In the genomic region with DNA sequence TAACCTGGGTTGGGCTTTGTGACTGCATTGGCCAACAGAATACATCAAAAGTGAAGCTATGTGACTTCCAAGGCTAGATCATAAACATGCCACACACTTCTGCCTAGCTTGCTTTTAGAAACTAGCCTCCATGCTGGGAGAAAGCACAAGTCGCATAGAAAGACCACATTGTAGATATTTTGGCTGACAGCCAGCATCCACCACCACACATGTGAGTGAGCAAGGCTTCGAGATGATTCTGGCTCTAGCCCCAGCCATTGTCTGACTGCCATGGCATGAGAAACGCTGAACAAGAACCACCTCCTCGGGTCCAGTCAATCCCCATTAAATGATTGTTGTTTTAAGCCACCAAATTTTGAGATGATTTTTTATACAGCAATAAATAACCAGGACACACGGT, we compare ENCODE assay signal across 13 cellular contexts. TPM values are rescaled to one million over a fixed set of nuclear protein-coding genes. Genes with fewer than 3 reads are reported as not detected.
DNase-seq lines count a peak whose midpoint lies in the region; ATAC-seq, FAIRE-seq and TF ChIP-seq lines count a peak whose summit lies in the region.
"Had no signal": no experiment of that assay in that cellular context is flagged by ENCODE, and none has a peak within 500 bp of the region (broad histone marks: within the 10 kb centered on the region; RNA-seq: fewer than 3 reads in every experiment).

No MANE protein-coding gene starts in this region.

- TF ChIP-seq CTCF in H1 (IDR thresholded peaks at IDR 0.05; ENCODE audit: control extremely low read depth in 1 of 3, insufficient read depth in 1 of 3, low read depth in 1 of 3, low read length in 3 of 3), result no peak

- H3K56ac ChIP-seq in H1 (replicated peaks; ENCODE audit: insufficient read length, low read depth, low read length), result no peak overlapping the region

- no peak for ATAC-seq in HG03342 (IDR thresholded peaks at IDR 0.05; ENCODE audit: unreplicated experiment)
- ATAC-seq: activated T-cell treated with anti-CD3 and anti-CD28 coated beads, Interleukin-2, amount 50 U/mL, for 4 hours; stimulated activated effector memory CD8-positive, alpha-beta T cell treated with anti-CD3 and anti-CD28 coated beads, Interleukin-12 subunit alpha, Interleukin-12 subunit beta, amount 100 ng/mL, for 72 hours had no signal

- TF ChIP-seq EP300 in H1 (IDR thresholded peaks at IDR 0.05; ENCODE audit: borderline replicate concordance in 1 of 2, low read depth in 2 of 2, low read length in 2 of 2), result no peak

- TF ChIP-seq POLR2A in H1 (IDR thresholded peaks at IDR 0.05; ENCODE audit: control extremely low read depth in 1 of 2, low read depth in 2 of 2, low read length in 2 of 2), result no peak

- no peak overlapping the region for H3K27ac ChIP-seq in H1 (ENCODE audit: low read depth, low read length)

- peaks cover 0 to 5% (median 3%) of the 10 kb centered on the region in 4 experiments; a peak in 4 of 7 replicates for H3K4me1 ChIP-seq in H1 (replicated peaks in 1 of 4; ENCODE audit: control insufficient read depth in 3 of 4, insufficient read depth in 4 of 4, low read length in 3 of 4)
- H3K4me1 ChIP-seq: HAP-1 had no signal

- no peaks in the 10 kb centered on the region for H3K79me1 ChIP-seq in H1 (ENCODE audit: low read depth, low read length)

- H2AFZ ChIP-seq in H1 (ENCODE audit: low read length), result no peak overlapping the region

- H3K23me2 ChIP-seq in H1 (ENCODE audit: low read depth, low read length), result no peaks in the 10 kb centered on the region

- H3K9me3 ChIP-seq in H1 (ENCODE audit: insufficient read depth in 2 of 2, low read depth in 1 of 2, low read length in 1 of 2), result no peaks in the 10 kb centered on the region
- H3K9me3 ChIP-seq: HAP-1 had no signal

- H3K4me2 ChIP-seq in H1 (ENCODE audit: insufficient read depth in 1 of 2, low read depth in 2 of 2, low read length in 2 of 2), result no peak overlapping the region

- no peak overlapping the region for H4K5ac ChIP-seq in H1 (ENCODE audit: insufficient read length, low read depth, low read length)

- H3K27me3 ChIP-seq in H1 (replicated peaks in 1 of 4; ENCODE audit: control insufficient read depth in 3 of 4, extremely low read depth in 1 of 4, insufficient read depth in 3 of 4, low read length in 3 of 4), result no peaks in the 10 kb centered on the region

- no peaks in the 10 kb centered on the region for H4K20me1 ChIP-seq in H1 (replicated peaks in 1 of 2; ENCODE audit: control insufficient read depth in 1 of 2, insufficient read depth in 2 of 2, low read length in 2 of 2)

- no peak overlapping the region for H2BK5ac ChIP-seq in H1 (ENCODE audit: low read depth, low read length)

- CTCF ChIA-PET in H1 (lab: Charles Lee; ENCODE audit: partially characterized antibody), result interaction anchor here (0.7 to 1.8 kb wide), 5 partner anchors 9 to 103 kb away, joined by 3 to 7 read pairs (median 3); no protein-coding TSS in a partner anchor

- WGBS in H1 (ENCODE audit: extremely low coverage in 1 of 2, insufficient coverage in 1 of 2, insufficient read length in 1 of 2, insufficient replicate concordance in 2 of 2, low coverage in 1 of 2, low lambda C conversion rate in 2 of 2, missing lambda C conversion rate in 1 of 2), 2 experiments, result 94% methylated on average over 5 of the region's 5 CpGs; no CpG with 5 or more reads in 1 of the 2 experiments

- H4K91ac ChIP-seq in H1 (replicated peaks; ENCODE audit: insufficient read length, low read length), result peak overlapping the region; percentile 25

- no peak overlapping the region for H3K23ac ChIP-seq in H1 (ENCODE audit: insufficient read length)

- no peak overlapping the region for H2BK120ac ChIP-seq in H1 (replicated peaks; ENCODE audit: low read depth, low read length)

- no peak overlapping the region for H2AK5ac ChIP-seq in H1 (ENCODE audit: low read depth, low read length)

- no peaks in the 10 kb centered on the region for H3K36me3 ChIP-seq in H1 (ENCODE audit: control insufficient read depth in 2 of 4, insufficient read depth in 4 of 4, low read length in 3 of 4)
- H3K36me3 ChIP-seq: HAP-1 had no signal

- H2BK15ac ChIP-seq in H1 (ENCODE audit: low read length), result no peak overlapping the region

- DNase-seq in NCI-H2227 (lab: John Stamatoyannopoulos, UW; ENCODE audit: unreplicated experiment) (peak; percentile 48), NCI-H2227 treated with DMSO at 0.1 percent for 48 hours (lab: John Stamatoyannopoulos, UW) (no peak), RCC 7860 (ENCODE audit: low spot score) (peak; percentile 8), H1 (ENCODE audit: low read depth in 1 of 2, low spot score in 2 of 2) (no peak), pulmonary artery endothelial cell (ENCODE audit: low read depth, low spot score) (peak; percentile 51), NCI-H2081 treated with DMSO at 0.1 percent for 48 hours (lab: John Stamatoyannopoulos, UW) (no peak), iPS-NIHi7 (ENCODE audit: extremely low spot score) (no peak)
- DNase-seq: activated CD4-positive, alpha-beta T cell treated with anti-CD3 and anti-CD28 coated beads for 1 hour; activated T-cell treated with anti-CD3 and anti-CD28 coated beads, Interleukin-2, amount 50 U/mL, for 4 hours; endodermal cell had no signal

- FAIRE-seq in RCC 7860 (lab: Jason Lieb, UNC) (no peak), H1 (lab: Jason Lieb, UNC) (no peak)

- H3K18ac ChIP-seq in H1 (ENCODE audit: extremely low read depth, low read length), result no peak overlapping the region

- no peak overlapping the region for H3K4ac ChIP-seq in H1 (replicated peaks; ENCODE audit: insufficient read length, low read depth, low read length)

- H2BK20ac ChIP-seq in H1 (ENCODE audit: low read length), result no peak overlapping the region

- no peak overlapping the region for H4K8ac ChIP-seq in H1 (ENCODE audit: extremely low read depth, insufficient read depth, low read length)

- no peak overlapping the region for H3K9ac ChIP-seq in H1 (replicated peaks in 1 of 4; ENCODE audit: extremely low read depth in 1 of 4, low read depth in 3 of 4, low read length in 3 of 4)

- no peaks in the 10 kb centered on the region for H3K79me2 ChIP-seq in H1 (ENCODE audit: control insufficient read depth in 1 of 2, insufficient read depth in 2 of 2, low read length in 2 of 2)

- TF ChIP-seq RAD21 in H1 (IDR thresholded peaks at IDR 0.05 in 1 of 2, conservative IDR thresholded peaks at IDR 0.05 in 1 of 2; ENCODE audit: low read depth in 2 of 2, low read length in 2 of 2), result no peak

- H2BK12ac ChIP-seq in H1 (ENCODE audit: low read depth, low read length), result no peak overlapping the region

- H3K14ac ChIP-seq in H1 (ENCODE audit: insufficient read length), result no peak overlapping the region

- H3K4me3 ChIP-seq in H1 (ENCODE audit: extremely low read depth in 1 of 4, insufficient read depth in 2 of 4, low read depth in 3 of 4, low read length in 4 of 4), result no peak overlapping the region
- H3K4me3 ChIP-seq: HAP-1 had no signal

- POLR2A ChIA-PET in H1 (lab: Charles Lee; ENCODE audit: partially characterized antibody), result no interaction called here

TF ChIP-seq in H1, 55 proteins besides CTCF, POLR2A, EP300 and RAD21:
- no peak for TF ChIP-seq EZH2 (IDR thresholded peaks at IDR 0.05; ENCODE audit: low read depth, low read length, severe bottlenecking)
- no peak for TF ChIP-seq JUND (IDR thresholded peaks at IDR 0.05; ENCODE audit: low read length)
- TF ChIP-seq RNF2 (IDR thresholded peaks at IDR 0.05; ENCODE audit: borderline replicate concordance, low read depth, low read length, missing control alignments, poor library complexity, severe bottlenecking), result no peak
- no peak for TF ChIP-seq GTF2F1 (IDR thresholded peaks at IDR 0.05; ENCODE audit: borderline replicate concordance, low read depth, low read length)
- no peak for TF ChIP-seq SUZ12 (IDR thresholded peaks at IDR 0.05; ENCODE audit: low read length)
- no peak for TF ChIP-seq SP4 (IDR thresholded peaks at IDR 0.05; ENCODE audit: low read length)
- no peak for TF ChIP-seq SAP30 (IDR thresholded peaks at IDR 0.05; ENCODE audit: insufficient read depth, insufficient replicate concordance, low read length)
- no peak for TF ChIP-seq GABPA (IDR thresholded peaks at IDR 0.05; ENCODE audit: borderline replicate concordance, insufficient read depth, low read length)
TF ChIP-seq in H1: peak in this region for 0.

RNA-seq across cellular contexts. Expression of a gene that starts 45.6 kb away (rescaled TPM):
- 456 and 476 TPM in 2 replicates for total RNA-seq in H1 (2021; fragmentation: NEBNext Ultra II Directional; extraction: Animal tissue kit (Norgen Biotek cat#: 25700))
- 137 and 333 TPM in 2 replicates for polyA plus RNA-seq in H1 (2011; rRNA removed)
- 433 TPM for polyA plus RNA-seq in H1 (2011; cell fraction: cytosol; rRNA removed)
- polyA plus RNA-seq in H1 (2011; cell fraction: nucleus; rRNA removed), result 26.8 TPM
- 289 to 574 TPM (median 317 TPM) in 4 replicates for polyA plus RNA-seq in H1 (2012, experiment 1 of 2)
- 276 TPM for polyA plus RNA-seq in H1 (2012, experiment 2 of 2)
- 270 TPM for polyA plus RNA-seq in H1 (2013, experiment 1 of 2)
- 276 TPM for polyA plus RNA-seq in H1 (2013, experiment 2 of 2)
- 58.3 and 61.2 TPM in 2 replicates for polyA minus RNA-seq in H1 (2011; rRNA and poly(A)+ RNA removed)
- polyA minus RNA-seq in H1 (2011; cell fraction: cytosol; rRNA and poly(A)+ RNA removed), result 82.9 TPM
- polyA minus RNA-seq in H1 (2011; cell fraction: nucleus; rRNA and poly(A)+ RNA removed), result 70.2 TPM
- total RNA-seq in pulmonary artery endothelial cell, result 508 and 646 TPM in 2 replicates

Comparison
In these comparisons a context has a peak if more than half of its experiments do, and no peak if none do; other contexts are left out.
1. DNase-seq: peak in NCI-H2227 (single experiment), RCC 7860 (single experiment) and pulmonary artery endothelial cell (single experiment); none in NCI-H2227 treated with DMSO at 0.1 percent for 48 hours (single experiment), H1 (0 of 2), NCI-H2081 treated with DMSO at 0.1 percent for 48 hours (single experiment) and iPS-NIHi7 (single experiment).